In the genomic region with DNA sequence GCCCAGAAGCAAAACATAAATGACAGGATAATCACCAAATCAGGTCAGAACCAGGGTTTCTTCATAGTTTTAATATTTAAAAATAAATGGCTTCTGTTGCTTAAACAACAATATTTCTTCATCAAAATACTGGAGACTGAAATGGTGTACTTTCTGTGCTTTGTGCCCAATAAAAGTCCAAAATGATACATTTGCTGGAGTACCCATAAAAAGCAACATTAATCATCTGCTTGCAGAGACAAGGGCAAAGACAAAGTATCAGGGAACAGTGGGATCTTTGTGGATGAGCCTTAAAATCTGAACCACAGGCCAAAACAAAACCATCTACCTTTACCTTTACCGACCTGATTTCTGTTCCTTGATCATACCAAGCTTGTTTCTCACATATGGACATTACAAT, we compare ENCODE assay signal across 20 cellular contexts.
DNase-seq lines count a peak whose midpoint lies in the region; ATAC-seq and TF ChIP-seq lines count a peak whose summit lies in the region.
"Had no signal": no experiment of that assay in that cellular context is flagged by ENCODE, and none has a peak within 500 bp of the region (broad histone marks: within the 10 kb centered on the region; RNA-seq: fewer than 3 reads in every experiment).

No MANE protein-coding gene starts in this region.

- no peak overlapping the region for H2AFZ ChIP-seq in GM23338

- no peaks in the 10 kb centered on the region for H3F3A ChIP-seq in GM23338 (replicated peaks; ENCODE audit: low read depth)

- no peak for TF ChIP-seq POLR2A in upper lobe of left lung (IDR thresholded peaks at IDR 0.05)

- H3K36me3 ChIP-seq in GM23338 (ENCODE audit: insufficient read depth) (no peaks in the 10 kb centered on the region), endodermal cell (ENCODE audit: control insufficient read depth, insufficient read depth, low read length) (no peaks in the 10 kb centered on the region), upper lobe of left lung (no peaks in the 10 kb centered on the region)
- H3K36me3 ChIP-seq: BLaER1, HAP-1 had no signal

- H3K9me2 ChIP-seq in GM23338 (ENCODE audit: insufficient read depth), result 0 out of 2 replicates have a peak, but pooled peaks cover 3% of the 10 kb centered on the region

- H3K4me2 ChIP-seq in GM23338, result no peak overlapping the region
- H3K4me2 ChIP-seq: BLaER1 had no signal

- 75 to 76% methylated on average over 1 of the region's 1 CpG for WGBS in endodermal cell (ENCODE audit: insufficient coverage in 1 of 2, insufficient read length in 1 of 2), 2 experiments
- 67 to 80% methylated on average over 1 of the region's 1 CpG for WGBS in upper lobe of left lung, 2 donors

- H3K27me3 Mint-ChIP-seq in GM23338 (ENCODE audit: insufficient read depth, low read depth, poor library complexity) (peaks cover 5% of the 10 kb centered on the region), endodermal cell (ENCODE audit: insufficient read depth) (no peaks in the 10 kb centered on the region), mesothelial cell of epicardium (ENCODE audit: low read depth) (no peaks in the 10 kb centered on the region)
- H3K27me3 Mint-ChIP-seq: B cell; CD4-positive, CD25-positive, alpha-beta regulatory T cell had no signal

- H3K4me3 Mint-ChIP-seq in GM23338 (no peak overlapping the region), endodermal cell (no peak overlapping the region), mesothelial cell of epicardium (no peak overlapping the region)
- H3K4me3 Mint-ChIP-seq: B cell; CD4-positive, CD25-positive, alpha-beta regulatory T cell; CD8-positive, alpha-beta T cell had no signal

- H3K36me3 Mint-ChIP-seq in GM23338 (ENCODE audit: low read depth) (peaks cover 8% of the 10 kb centered on the region; the same call in 2 of the 3 replicates), endodermal cell (ENCODE audit: low read depth) (peaks cover 3% of the 10 kb centered on the region), mesothelial cell of epicardium (no peaks in the 10 kb centered on the region)
- H3K36me3 Mint-ChIP-seq: CD4-positive, CD25-positive, alpha-beta regulatory T cell; CD8-positive, alpha-beta T cell had no signal

- H3K4me3 ChIP-seq in GM23338 (no peak overlapping the region), endodermal cell (ENCODE audit: low read length) (no peak overlapping the region), upper lobe of left lung (no peak overlapping the region)
- H3K4me3 ChIP-seq: BLaER1, HAP-1 had no signal

- peaks cover 5% of the 10 kb centered on the region; the same call in 1 of the 3 replicates for H3K9me3 Mint-ChIP-seq in GM23338
- peaks cover 4% of the 10 kb centered on the region for H3K9me3 Mint-ChIP-seq in endodermal cell
- H3K9me3 Mint-ChIP-seq in mesothelial cell of epicardium, result no peaks in the 10 kb centered on the region

- H3K9ac ChIP-seq in endodermal cell (ENCODE audit: extremely low read depth, low read length, poor library complexity, severe bottlenecking), result no peak overlapping the region
- H3K9ac ChIP-seq: BLaER1 had no signal

- ATAC-seq in GM23338 (no peak), GM18907 (IDR thresholded peaks at IDR 0.05; ENCODE audit: unreplicated experiment) (no peak), upper lobe of left lung (ENCODE audit: low FRiP score in 2 of 2) (no peak)
- ATAC-seq: CD8-positive, alpha-beta T cell had no signal

- no peaks in the 10 kb centered on the region for H4K20me1 ChIP-seq in GM23338 (replicated peaks; ENCODE audit: insufficient read depth)
- H4K20me1 ChIP-seq: BLaER1 had no signal

- DNase-seq in GM23338 (ENCODE audit: low spot score), result no peak
- DNase-seq in M059J (ENCODE audit: low read depth), result peak; percentile 5
- DNase-seq in endodermal cell, result no peak
- no peak for DNase-seq in mesothelial cell of epicardium (ENCODE audit: low spot score in 2 of 2, unreplicated experiment in 2 of 2)
- DNase-seq in GM03348 (ENCODE audit: low spot score), result no peak
- no peak for DNase-seq in iPS-NIHi7 (ENCODE audit: extremely low spot score)
- no peak for DNase-seq in upper lobe of left lung
- DNase-seq: Caco-2; CD4-positive, CD25-positive, alpha-beta regulatory T cell; CD8-positive, alpha-beta T cell; DMS153; DMS79; EL; GDM1 had no signal

- peak overlapping the region; percentile 89 for H3K27ac Mint-ChIP-seq in GM23338
- peak overlapping the region; percentile 83 for H3K27ac Mint-ChIP-seq in endodermal cell
- H3K27ac Mint-ChIP-seq in mesothelial cell of epicardium, result peak overlapping the region; percentile 27
- H3K27ac Mint-ChIP-seq: B cell; CD8-positive, alpha-beta T cell had no signal

- H3K27ac ChIP-seq in GM23338 (ENCODE audit: low read depth), result no peak overlapping the region
- H3K27ac ChIP-seq in endodermal cell (ENCODE audit: low read depth, low read length), result no peak overlapping the region
- no peak overlapping the region for H3K27ac ChIP-seq in upper lobe of left lung
- H3K27ac ChIP-seq: 22Rv1, BLaER1, C4-2B had no signal

- H3K27me3 ChIP-seq in GM23338 (ENCODE audit: insufficient read depth) (no peaks in the 10 kb centered on the region), endodermal cell (ENCODE audit: control insufficient read depth, insufficient read depth, low read length, poor library complexity, severe bottlenecking) (no peaks in the 10 kb centered on the region), upper lobe of left lung (no peaks in the 10 kb centered on the region)
- H3K27me3 ChIP-seq: BLaER1 had no signal

- peaks cover 4% of the 10 kb centered on the region for H3K9me3 ChIP-seq in endodermal cell (ENCODE audit: control insufficient read depth, low read length)
- H3K9me3 ChIP-seq in upper lobe of left lung, result no peaks in the 10 kb centered on the region
- H3K9me3 ChIP-seq: BLaER1, Caco-2, HAP-1 had no signal

- peaks cover 47% of the 10 kb centered on the region for H3K4me1 ChIP-seq in GM23338 (ENCODE audit: insufficient read depth)
- H3K4me1 ChIP-seq in endodermal cell (ENCODE audit: control insufficient read depth, insufficient read depth, low read length), result no peaks in the 10 kb centered on the region
- H3K4me1 ChIP-seq in upper lobe of left lung, result no peaks in the 10 kb centered on the region
- H3K4me1 ChIP-seq: BLaER1, Caco-2 had no signal

- H3K4me1 Mint-ChIP-seq in GM23338, result peaks cover 54% of the 10 kb centered on the region
- peaks cover 16% of the 10 kb centered on the region for H3K4me1 Mint-ChIP-seq in endodermal cell
- H3K4me1 Mint-ChIP-seq in mesothelial cell of epicardium, result peaks cover 41% of the 10 kb centered on the region
- H3K4me1 Mint-ChIP-seq: B cell; CD4-positive, CD25-positive, alpha-beta regulatory T cell had no signal

- H3K79me2 ChIP-seq in GM23338 (replicated peaks; ENCODE audit: insufficient read depth), result no peaks in the 10 kb centered on the region

- no peak for TF ChIP-seq CTCF in GM23338 (conservative IDR thresholded peaks at IDR 0.05; ENCODE audit: low read depth in 2 of 2)
- TF ChIP-seq CTCF in endodermal cell (conservative IDR thresholded peaks at IDR 0.05), result no peak
- no peak for TF ChIP-seq CTCF in mesothelial cell of epicardium (IDR thresholded peaks at IDR 0.05; ENCODE audit: unreplicated experiment)
- no peak for TF ChIP-seq CTCF in upper lobe of left lung (IDR thresholded peaks at IDR 0.05)

- no peak for TF ChIP-seq EP300 in upper lobe of left lung (IDR thresholded peaks at IDR 0.05)

TF ChIP-seq in GM23338, 12 proteins besides CTCF, POLR2A, EP300 and RAD21:
- TF ChIP-seq JUNB (IDR thresholded peaks at IDR 0.05; ENCODE audit: unreplicated experiment) (no peak), NANOG (IDR thresholded peaks at IDR 0.05; ENCODE audit: borderline replicate concordance) (no peak)

Comparison
In these comparisons a context has a peak if more than half of its experiments do, and no peak if none do; other contexts are left out.
1. H3K27ac Mint-ChIP-seq: peak in every context shown above with its lines; median percentile 89 in GM23338; 83 in endodermal cell; 27 in mesothelial cell of epicardium.